Comparison of ENCODE assay signal across 8 cellular contexts in the genomic region with DNA sequence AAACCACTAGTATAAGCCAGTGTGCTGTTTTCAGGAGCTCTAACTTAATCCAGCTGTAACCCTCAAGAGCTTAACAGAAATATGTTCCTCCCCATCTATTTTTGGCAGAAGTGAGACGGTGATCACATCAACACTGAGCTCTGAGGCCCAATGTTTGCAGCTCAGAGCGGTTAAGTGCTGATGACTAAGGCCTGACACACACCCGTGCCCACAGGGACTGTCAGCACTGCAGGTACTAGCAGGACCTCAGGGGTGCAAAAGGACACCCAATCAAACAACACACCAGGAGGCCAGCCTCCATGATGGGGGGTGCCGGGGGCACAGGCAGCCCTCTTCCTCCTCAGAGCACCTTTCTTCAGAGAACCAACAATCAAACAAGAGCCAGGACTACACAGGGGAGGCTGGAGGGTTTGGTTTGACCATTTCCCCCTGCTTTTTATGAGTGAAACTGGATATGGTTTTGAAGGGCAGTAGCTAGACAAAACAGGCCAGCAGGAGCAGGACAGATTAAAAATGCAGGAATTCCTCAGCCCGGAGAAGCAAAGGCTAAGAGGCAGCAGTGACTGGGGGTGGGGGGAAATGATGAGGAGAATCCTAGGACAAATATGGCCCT.
DNase-seq lines count a peak whose midpoint lies in the region; ATAC-seq and TF ChIP-seq lines count a peak whose summit lies in the region.

No MANE protein-coding gene starts in this region.

- H3K9me3 ChIP-seq in duodenal mucosa (ENCODE audit: control insufficient read depth in 1 of 2, low read length in 2 of 2) (no peaks in the 10 kb centered on the region), mesodermal cell (ENCODE audit: control insufficient read depth, low read length) (no peaks in the 10 kb centered on the region), BE2C (no peaks in the 10 kb centered on the region)

- H3K27ac ChIP-seq in duodenal mucosa (ENCODE audit: low read depth, low read length) (peak overlapping the region; percentile 61), mesodermal cell (ENCODE audit: low read depth, low read length, severe bottlenecking) (peak overlapping the region; percentile 95)

- 31 to 58% methylated on average over 2 to 5 of the region's 5 CpGs for WGBS in mesodermal cell (ENCODE audit: insufficient coverage in 2 of 2), 2 experiments

- H3K4me1 ChIP-seq in duodenal mucosa (ENCODE audit: control insufficient read depth in 1 of 2, insufficient read depth in 2 of 2, low read length in 2 of 2) = peaks cover 34 to 40% of the 10 kb centered on the region in 2 donors
- H3K4me1 ChIP-seq in mesodermal cell (ENCODE audit: control insufficient read depth, insufficient read depth, low read length, poor library complexity, severe bottlenecking) = peaks cover 74% of the 10 kb centered on the region
- H3K4me1 ChIP-seq in BE2C = peaks cover 14% of the 10 kb centered on the region

- TF ChIP-seq CTCF in BE2C (IDR thresholded peaks at IDR 0.05; ENCODE audit: low read depth, low read length) = no peak

- peak overlapping the region in 1 of 2 donors; percentile 25 for H3K9ac ChIP-seq in duodenal mucosa (ENCODE audit: low read depth in 1 of 2, low read length in 2 of 2)

- peak overlapping the region in 1 of 2 donors; percentile 5 for H3K4me3 ChIP-seq in duodenal mucosa (ENCODE audit: low read depth in 1 of 2, low read length in 2 of 2)
- no peak overlapping the region for H3K4me3 ChIP-seq in mesodermal cell (ENCODE audit: extremely low read depth, insufficient read depth, low read length, poor library complexity, severe bottlenecking)
- H3K4me3 ChIP-seq in BE2C (ENCODE audit: low read depth, low read length) = no peak overlapping the region

- H3K36me3 ChIP-seq in duodenal mucosa (ENCODE audit: control insufficient read depth in 1 of 2, insufficient read depth in 2 of 2, low read length in 2 of 2) = no peaks in the 10 kb centered on the region
- H3K36me3 ChIP-seq in mesodermal cell (ENCODE audit: control insufficient read depth, insufficient read depth, low read length) = peaks cover 4% of the 10 kb centered on the region
- H3K36me3 ChIP-seq in BE2C = no peaks in the 10 kb centered on the region; the same call in 1 of the 2 replicates

- H3K27me3 ChIP-seq in duodenal mucosa (ENCODE audit: control insufficient read depth in 1 of 2, insufficient read depth in 2 of 2, low read length in 2 of 2) (no peaks in the 10 kb centered on the region), BE2C (no peaks in the 10 kb centered on the region)

- DNase-seq in NCI-H2196 treated with DMSO at 0.1 percent for 48 hours (lab: John Stamatoyannopoulos, UW; ENCODE audit: unreplicated experiment) (peak; percentile 75), BE2C (no peak)
- peak; percentile 45 to 84 for DNase-seq in activated CD4-positive, alpha-beta T cell treated with anti-CD3 and anti-CD28 coated beads, Interleukin-2, amount 50 U/mL, for 24 hours (ENCODE audit: low read depth in 1 of 2, low spot score in 1 of 2)
- peak; percentile 43 to 80 for DNase-seq in stimulated activated CD8-positive, alpha-beta memory T cell treated with anti-CD3 and anti-CD28 coated beads, Interleukin-4, amount 100 ng/mL, for 4 hours (ENCODE audit: low read depth in 2 of 2, low spot score in 1 of 2)

- ATAC-seq in GM18499 (IDR thresholded peaks at IDR 0.05; ENCODE audit: insufficient read depth, unreplicated experiment) (peak; percentile 57), HG02623 (IDR thresholded peaks at IDR 0.05; ENCODE audit: unreplicated experiment) (peak; percentile 65)
